In the genomic region with DNA sequence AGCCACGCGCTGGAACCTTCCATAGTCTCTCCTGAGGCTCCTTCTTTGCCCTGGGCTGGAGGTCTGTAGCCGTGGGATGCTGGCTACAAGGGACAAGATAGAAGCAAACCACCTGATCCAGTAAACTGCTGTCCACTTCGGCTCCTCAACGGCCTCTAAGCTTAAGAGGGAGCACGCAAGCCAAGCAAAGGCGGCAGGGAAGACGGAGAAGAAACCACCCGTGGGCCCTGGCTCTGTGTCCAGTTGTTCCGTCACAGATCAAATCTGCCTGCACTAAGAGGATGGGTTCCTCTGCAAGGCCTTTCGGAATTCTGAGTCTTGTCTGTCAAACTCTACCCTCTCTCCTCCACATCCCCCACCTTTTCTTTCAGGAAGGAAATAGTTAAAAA, we compare ENCODE assay signal across 10 cellular contexts. TPM values are rescaled to one million over a fixed set of nuclear protein-coding genes. Genes with fewer than 3 reads are reported as not detected.
DNase-seq lines count a peak whose midpoint lies in the region; ATAC-seq and TF ChIP-seq lines count a peak whose summit lies in the region.
"Had no signal": no experiment of that assay in that cellular context is flagged by ENCODE, and none has a peak within 500 bp of the region (broad histone marks: within the 10 kb centered on the region; RNA-seq: fewer than 3 reads in every experiment).

No MANE protein-coding gene starts in this region.

- peaks cover 32% of the 10 kb centered on the region for H3K27me3 ChIP-seq in ectodermal cell (ENCODE audit: control insufficient read depth, insufficient read depth, low read length, poor library complexity, severe bottlenecking)
- peaks cover 0 to 5% of the 10 kb centered on the region in 2 donors for H3K27me3 ChIP-seq in right lobe of liver
- H3K27me3 ChIP-seq in stomach smooth muscle (ENCODE audit: control insufficient read depth in 1 of 2, insufficient read depth in 2 of 2, low read length in 2 of 2) = no peaks in the 10 kb centered on the region

- H3K9me3 Mint-ChIP-seq in HFFc6 (no peaks in the 10 kb centered on the region; the same call in 1 of the 2 replicates), natural killer cell (peaks cover 0 to 2% of the 10 kb centered on the region in 2 donors)

- H3K27me3 Mint-ChIP-seq in HFFc6 (ENCODE audit: insufficient read depth) (no peaks in the 10 kb centered on the region), natural killer cell (ENCODE audit: low read depth in 2 of 2) (peaks cover 17 to 34% of the 10 kb centered on the region in 2 donors)

- H3K36me3 Mint-ChIP-seq in HFFc6 (ENCODE audit: low read depth) (no peaks in the 10 kb centered on the region), natural killer cell (no peaks in the 10 kb centered on the region)

- peak overlapping the region; percentile 92 for H3K4me3 Mint-ChIP-seq in HFFc6
- no peak overlapping the region for H3K4me3 Mint-ChIP-seq in natural killer cell

- peaks cover 31% of the 10 kb centered on the region for H3K4me1 Mint-ChIP-seq in HFFc6 (ENCODE audit: low read depth)
- H3K4me1 Mint-ChIP-seq in natural killer cell = no peaks in the 10 kb centered on the region

- peak overlapping the region in 1 of 2 donors; percentile 78 for H3K9ac ChIP-seq in stomach smooth muscle (ENCODE audit: low read length in 2 of 2)

- H3K27ac Mint-ChIP-seq in HFFc6 (no peak overlapping the region), natural killer cell (no peak overlapping the region)

- TF ChIP-seq POLR2A in right lobe of liver (IDR thresholded peaks at IDR 0.05) = no peak

- intact Hi-C loops in right lobe of liver (cut with DNase I) (no loop called here), natural killer cell (cut with micrococcal nuclease) (no loop called here)

- H3K36me3 ChIP-seq in ectodermal cell (ENCODE audit: control insufficient read depth, insufficient read depth, low read length) = no peaks in the 10 kb centered on the region
- no peaks in the 10 kb centered on the region for H3K36me3 ChIP-seq in right lobe of liver
- H3K36me3 ChIP-seq in stomach smooth muscle (ENCODE audit: control insufficient read depth in 2 of 2, insufficient read depth in 2 of 2, low read length in 2 of 2) = no peaks in the 10 kb centered on the region

- peak overlapping the region; percentile 67 for H3K4me3 ChIP-seq in ectodermal cell (ENCODE audit: insufficient read depth, low read depth, low read length)
- H3K4me3 ChIP-seq in right lobe of liver = peak overlapping the region; percentile 16 to 32 (median 21)
- H3K4me3 ChIP-seq in stomach smooth muscle (ENCODE audit: low read length in 2 of 2) = peak overlapping the region; percentile 35 to 88

- H3K4me1 ChIP-seq in ectodermal cell (ENCODE audit: control insufficient read depth, insufficient read depth, low read length) (no peaks in the 10 kb centered on the region), right lobe of liver (no peaks in the 10 kb centered on the region), stomach smooth muscle (ENCODE audit: control insufficient read depth, insufficient read depth, low read length) (peaks cover 20% of the 10 kb centered on the region)

- WGBS in ectodermal cell, 2 experiments = 82 to 85% methylated on average over 11 of the region's 11 CpGs
- WGBS in right lobe of liver (ENCODE audit: insufficient coverage, low coverage, low lambda C conversion rate, missing lambda C conversion rate) = 67% methylated on average over 7 of the region's 11 CpGs

- H3K27ac ChIP-seq in ectodermal cell (ENCODE audit: insufficient read depth, low read depth, low read length, poor library complexity, severe bottlenecking) = no peak overlapping the region
- peak overlapping the region in 1 of 3 donors; percentile 18 for H3K27ac ChIP-seq in right lobe of liver
- peak overlapping the region; percentile 77 for H3K27ac ChIP-seq in stomach smooth muscle (ENCODE audit: low read length)

- DNase-seq in HFFc6 (no peak), right lobe of liver (no peak), natural killer cell (no peak), NCI-H128 (lab: John Stamatoyannopoulos, UW; ENCODE audit: unreplicated experiment) (no peak)
- DNase-seq: activated T-cell treated with anti-CD3 and anti-CD28 coated beads for 4 hours had no signal

- no peaks in the 10 kb centered on the region for H3K9me3 ChIP-seq in ectodermal cell (ENCODE audit: control insufficient read depth, low read length)
- no peaks in the 10 kb centered on the region for H3K9me3 ChIP-seq in right lobe of liver
- no peaks in the 10 kb centered on the region for H3K9me3 ChIP-seq in stomach smooth muscle (ENCODE audit: control insufficient read depth in 2 of 2, low read length in 2 of 2)

- ATAC-seq in right lobe of liver (no peak), GM21825 (IDR thresholded peaks at IDR 0.05; ENCODE audit: unreplicated experiment) (no peak), natural killer cell (no peak), esophagus mucosa (no peak)

- no peak for TF ChIP-seq CTCF in HFFc6 (IDR thresholded peaks at IDR 0.05)
- TF ChIP-seq CTCF in right lobe of liver (IDR thresholded peaks at IDR 0.05) = no peak
- TF ChIP-seq CTCF in natural killer cell (IDR thresholded peaks at IDR 0.05) = no peak

RNA-seq across cellular contexts. Expression of a gene that starts 0.4 kb away (rescaled TPM):
- total RNA-seq in HFFc6 (2021; fragmentation: NEBNext Ultra II Directional; extraction: Animal tissue kit (Norgen Biotek cat#: 25700)) = 1 to 10 TPM in 5 of 6 experiments, under 1 TPM in 1; 0.83 to 3.0 (median 1.5) TPM
- polyA plus RNA-seq in ectodermal cell (2013, experiment 1 of 4) = 30.5 TPM
- polyA plus RNA-seq in ectodermal cell (2013, experiment 2 of 4) = 29.2 TPM
- polyA plus RNA-seq in ectodermal cell (2013, experiment 3 of 4) = 25.2 TPM
- polyA plus RNA-seq in ectodermal cell (2013, experiment 4 of 4) = 31.5 TPM
- total RNA-seq in right lobe of liver (1 to 10 TPM in 2 of 6 experiments, under 1 TPM in 4; 0.61 to 1.2 (median 0.92) TPM), natural killer cell (not detected), esophagus mucosa (5.5 TPM)
- total RNA-seq: T-helper 2 cell treated with Interferon-gamma antibody and Interleukin-4, amounts not matched to agents 100 ng/mL and 5 ng/mL, for 36 hours had no signal
